Comparison of ENCODE assay signal across 1 cellular context in genomic region chr1:1615256-1616044, GRCh38.
A peak's percentile ranks its signal among the peaks of the same experiment; 100 is the strongest.
TF ChIP-seq lines count a peak whose summit lies in the region.

Gene MIB2 (plus strand): TSS chr1:1615500. CDS start chr1:1623453, 7,953 bp downstream.

TF ChIP-seq in HepG2, 621 proteins besides CTCF, POLR2A, EP300 and RAD21 (continued from another document and continues in another):
- TF ChIP-seq ZNF740 (CRISPR knock-in tag; IDR thresholded peaks at IDR 0.05) = no peak
- TF ChIP-seq KDM4B (CRISPR knock-in tag; IDR thresholded peaks at IDR 0.05) = no peak; the same call in 1 of the 2 replicates
- peak; percentile 94 for TF ChIP-seq GMEB1 (CRISPR knock-in tag; IDR thresholded peaks at IDR 0.05; ENCODE audit: borderline replicate concordance)
- TF ChIP-seq ZNF235 (CRISPR knock-in tag; IDR thresholded peaks at IDR 0.05; ENCODE audit: borderline replicate concordance) = peak; percentile 92
- TF ChIP-seq TSC22D2 (CRISPR knock-in tag; IDR thresholded peaks at IDR 0.05; ENCODE audit: borderline replicate concordance) = no peak
- peak; percentile 74; the same call in 1 of the 2 replicates for TF ChIP-seq ZNF276 (CRISPR knock-in tag; IDR thresholded peaks at IDR 0.05; ENCODE audit: low read depth)
- 0 out of 4 replicates have a peak, but pooled peaks of 1 of the 2 experiments have one; percentile 26 for TF ChIP-seq REST (IDR thresholded peaks at IDR 0.05; ENCODE audit: borderline replicate concordance in 1 of 2, low read depth in 1 of 2, low read length in 2 of 2)
- no peak for TF ChIP-seq ZNF280D (CRISPR knock-in tag; IDR thresholded peaks at IDR 0.05)
- TF ChIP-seq YY1 (IDR thresholded peaks at IDR 0.05; ENCODE audit: insufficient read depth, insufficient replicate concordance, low read depth, low read length) = peak; percentile 69
- TF ChIP-seq ZNF672 (CRISPR knock-in tag; IDR thresholded peaks at IDR 0.05) = no peak
- no peak for TF ChIP-seq ZKSCAN8 (CRISPR knock-in tag; IDR thresholded peaks at IDR 0.05; ENCODE audit: borderline replicate concordance)
- TF ChIP-seq ZNF138 (CRISPR knock-in tag; IDR thresholded peaks at IDR 0.05; ENCODE audit: low read depth) = no peak
- no peak for TF ChIP-seq ZBTB20 (CRISPR knock-in tag; IDR thresholded peaks at IDR 0.05; ENCODE audit: borderline replicate concordance, low read depth)
- peak; percentile 60 for TF ChIP-seq ZNF431 (CRISPR knock-in tag; IDR thresholded peaks at IDR 0.05; ENCODE audit: borderline replicate concordance, low read depth)
- no peak for TF ChIP-seq SIX1 (CRISPR knock-in tag; IDR thresholded peaks at IDR 0.05; ENCODE audit: borderline replicate concordance)
- TF ChIP-seq ATAD3A (CRISPR knock-in tag; IDR thresholded peaks at IDR 0.05) = 0 out of 2 replicates have a peak, but pooled peaks have one; percentile 57
- TF ChIP-seq ZBTB7B (CRISPR knock-in tag; IDR thresholded peaks at IDR 0.05) = no peak; the same call in 1 of the 2 replicates
- no peak for TF ChIP-seq ATF7-NPFF (CRISPR knock-in tag; IDR thresholded peaks at IDR 0.05; ENCODE audit: low read depth)
- no peak for TF ChIP-seq ZNF562 (CRISPR knock-in tag; IDR thresholded peaks at IDR 0.05; ENCODE audit: borderline replicate concordance)
- no peak for TF ChIP-seq NONO (IDR thresholded peaks at IDR 0.05)
- TF ChIP-seq NONO (CRISPR knock-in tag; conservative IDR thresholded peaks at IDR 0.05) = peak; percentile 89
- peak; percentile 84; the same call in 1 of the 2 replicates for TF ChIP-seq ZFP91 (CRISPR knock-in tag; IDR thresholded peaks at IDR 0.05; ENCODE audit: borderline replicate concordance)
- TF ChIP-seq TAF15 (IDR thresholded peaks at IDR 0.05; ENCODE audit: low read depth, low read length, poor library complexity, severe bottlenecking) = peak; percentile 34
- TF ChIP-seq UBTF (CRISPR knock-in tag; IDR thresholded peaks at IDR 0.05) = peak; percentile 69
- no peak for TF ChIP-seq JDP2 (CRISPR knock-in tag; IDR thresholded peaks at IDR 0.05; ENCODE audit: borderline replicate concordance)
- TF ChIP-seq RELA (CRISPR knock-in tag; IDR thresholded peaks at IDR 0.05) = no peak
- TF ChIP-seq PAWR (CRISPR knock-in tag; IDR thresholded peaks at IDR 0.05; ENCODE audit: borderline replicate concordance) = no peak
- TF ChIP-seq SRF (IDR thresholded peaks at IDR 0.05; ENCODE audit: low read depth, low read length) = peak; percentile 59
- TF ChIP-seq ZNF264 (CRISPR knock-in tag; IDR thresholded peaks at IDR 0.05) = 0 out of 2 replicates have a peak, but pooled peaks have one; percentile 31
- peak; percentile 82 for TF ChIP-seq MXD3 (CRISPR knock-in tag; IDR thresholded peaks at IDR 0.05)
- peak; percentile 74; the same call in 1 of the 2 replicates for TF ChIP-seq SATB2 (CRISPR knock-in tag; IDR thresholded peaks at IDR 0.05)
- TF ChIP-seq ONECUT2 (CRISPR knock-in tag; IDR thresholded peaks at IDR 0.05) = no peak
- TF ChIP-seq SYNCRIP (IDR thresholded peaks at IDR 0.05; ENCODE audit: insufficient read depth, low read depth, low read length) = no peak
- no peak for TF ChIP-seq GLMP (CRISPR knock-in tag; IDR thresholded peaks at IDR 0.05; ENCODE audit: borderline replicate concordance)
- 0 out of 2 replicates have a peak, but pooled peaks have one; percentile 45 for TF ChIP-seq ZNF329 (CRISPR knock-in tag; IDR thresholded peaks at IDR 0.05; ENCODE audit: low read depth)
- peak; percentile 86; the same call in 1 of the 2 replicates for TF ChIP-seq ZNF451 (CRISPR knock-in tag; IDR thresholded peaks at IDR 0.05)
- TF ChIP-seq RARA (CRISPR knock-in tag; IDR thresholded peaks at IDR 0.05) = peak; percentile 18; the same call in 1 of the 2 replicates
- TF ChIP-seq REXO4 (CRISPR knock-in tag; IDR thresholded peaks at IDR 0.05; ENCODE audit: borderline replicate concordance) = no peak
- TF ChIP-seq REPIN1 (CRISPR knock-in tag; IDR thresholded peaks at IDR 0.05; ENCODE audit: borderline replicate concordance, low read depth) = no peak
- TF ChIP-seq ZNF788 (CRISPR knock-in tag; IDR thresholded peaks at IDR 0.05; ENCODE audit: borderline replicate concordance) = peak; percentile 66
- no peak for TF ChIP-seq ADNP (CRISPR knock-in tag; IDR thresholded peaks at IDR 0.05)
- TF ChIP-seq GRHL1 (CRISPR knock-in tag; conservative IDR thresholded peaks at IDR 0.05) = no peak
- TF ChIP-seq NCOA2 (CRISPR knock-in tag; IDR thresholded peaks at IDR 0.05) = peak; percentile 13; the same call in 1 of the 2 replicates
